ENCODE assay signal across 19 cellular contexts in genomic region chr11:5367461-5368074, GRCh38. TPM values are rescaled to one million over a fixed set of nuclear protein-coding genes. Genes with fewer than 3 reads are reported as not detected.
DNase-seq lines count a peak whose midpoint lies in the region; ATAC-seq, FAIRE-seq and TF ChIP-seq lines count a peak whose summit lies in the region.
"Had no signal": no experiment of that assay in that cellular context is flagged by ENCODE, and none has a peak within 500 bp of the region (broad histone marks: within the 10 kb centered on the region; RNA-seq: fewer than 3 reads in every experiment).

No MANE protein-coding gene starts in this region.

- no peak overlapping the region for H3K27ac ChIP-seq in A549
- peak overlapping the region in 1 of 2 experiments; percentile 73; a peak in 2 of 4 replicates for H3K27ac ChIP-seq in SK-N-SH (ENCODE audit: low read depth in 2 of 2, low read length in 1 of 2)
- no peak overlapping the region for H3K27ac ChIP-seq in suprapubic skin
- H3K27ac ChIP-seq: parathyroid adenoma, vagina had no signal

- TF ChIP-seq CTCF in A549 (IDR thresholded peaks at IDR 0.05) (no peak), HFFc6 (IDR thresholded peaks at IDR 0.05) (no peak), SK-N-SH (IDR thresholded peaks at IDR 0.05) (no peak), fibroblast of the aortic adventitia (IDR thresholded peaks at IDR 0.05; ENCODE audit: insufficient read depth, low read length) (no peak), suprapubic skin (IDR thresholded peaks at IDR 0.05) (no peak)

- H3K9me2 ChIP-seq in SK-N-SH, result no peaks in the 10 kb centered on the region

- peaks cover 27% of the 10 kb centered on the region for H3F3A ChIP-seq in SK-N-SH (replicated peaks; ENCODE audit: insufficient read depth)

- peaks cover 4% of the 10 kb centered on the region for H3K9me3 Mint-ChIP-seq in HFFc6
- H3K9me3 Mint-ChIP-seq: activated CD4-positive, alpha-beta memory T cell treated with anti-CD3 and anti-CD28 coated beads for 36 hours had no signal

- peaks cover 72% of the 10 kb centered on the region for H3K4me1 Mint-ChIP-seq in HFFc6 (ENCODE audit: low read depth)

- H3K4me2 ChIP-seq in A549, result no peak overlapping the region
- peak overlapping the region; percentile 57; the same call in 1 of the 2 replicates for H3K4me2 ChIP-seq in SK-N-SH

- H3K27ac Mint-ChIP-seq in HFFc6, result peak overlapping the region; percentile 84
- H3K27ac Mint-ChIP-seq: activated CD4-positive, alpha-beta memory T cell treated with anti-CD3 and anti-CD28 coated beads for 36 hours had no signal

- no peaks in the 10 kb centered on the region for H3K27me3 ChIP-seq in SK-N-SH (ENCODE audit: insufficient read depth)
- H3K27me3 ChIP-seq in suprapubic skin, result no peaks in the 10 kb centered on the region
- H3K27me3 ChIP-seq: vagina had no signal

- no peak overlapping the region for H3K9ac ChIP-seq in SK-N-SH
- H3K9ac ChIP-seq: parathyroid adenoma had no signal

- no peak overlapping the region for H3K4me3 ChIP-seq in A549
- H3K4me3 ChIP-seq in SK-N-SH (ENCODE audit: low read depth in 2 of 2, low read length in 1 of 2), result peak overlapping the region in 1 of 2 experiments; percentile 8; a peak in 1 of 4 replicates
- H3K4me3 ChIP-seq in fibroblast of the aortic adventitia (ENCODE audit: low read depth, low read length), result no peak overlapping the region
- H3K4me3 ChIP-seq in suprapubic skin, result no peak overlapping the region
- H3K4me3 ChIP-seq: vagina had no signal

- H3K9me3 ChIP-seq in A549 (no peaks in the 10 kb centered on the region), SK-N-SH (no peaks in the 10 kb centered on the region), suprapubic skin (no peaks in the 10 kb centered on the region)
- H3K9me3 ChIP-seq: vagina had no signal

- TF ChIP-seq RAD21 in A549 (conservative IDR thresholded peaks at IDR 0.05 in 1 of 2, IDR thresholded peaks at IDR 0.05 in 1 of 2), result no peak
- TF ChIP-seq RAD21 in SK-N-SH (IDR thresholded peaks at IDR 0.05; ENCODE audit: low read length), result no peak

- 56% methylated on average over 2 of the region's 2 CpGs for WGBS in A549 (ENCODE audit: missing lambda C conversion rate)
- WGBS in SK-N-SH (ENCODE audit: low lambda C conversion rate), result 9% methylated on average over 2 of the region's 2 CpGs
- 48% methylated on average over 2 of the region's 2 CpGs for WGBS in suprapubic skin

- H3K4me3 Mint-ChIP-seq in HFFc6, result peak overlapping the region; percentile 12; the same call in 1 of the 2 replicates
- H3K4me3 Mint-ChIP-seq: activated CD4-positive, alpha-beta memory T cell treated with anti-CD3 and anti-CD28 coated beads for 36 hours had no signal

- H3K4me1 ChIP-seq in A549 (no peaks in the 10 kb centered on the region), SK-N-SH (ENCODE audit: control insufficient read depth in 1 of 2, insufficient read depth in 2 of 2, low read depth in 1 of 2, low read length in 1 of 2) (peaks cover 0 to 15% of the 10 kb centered on the region in 2 experiments; a peak in 1 of 4 replicates), suprapubic skin (no peaks in the 10 kb centered on the region)
- H3K4me1 ChIP-seq: parathyroid adenoma, vagina had no signal

- no peaks in the 10 kb centered on the region for H3K79me2 ChIP-seq in SK-N-SH (ENCODE audit: insufficient read depth)
- H3K79me2 ChIP-seq: parathyroid adenoma had no signal

- H4K20me1 ChIP-seq in SK-N-SH (ENCODE audit: insufficient read depth), result no peaks in the 10 kb centered on the region

- CTCF ChIA-PET in A549 (lab: Yijun Ruan, JAX) (interaction anchor here (1.3 kb wide), 1 partner anchor 242 kb away, joined by 3 read pairs; no protein-coding TSS in a partner anchor), SK-N-SH (lab: Yijun Ruan, JAX) (no interaction called here)

- FAIRE-seq in A549 (lab: Jason Lieb, UNC), result no peak
- FAIRE-seq: bronchial epithelial cell had no signal

- DNase-seq in A549 (ENCODE audit: low read depth in 1 of 2, low spot score in 1 of 2) (no peak), HFFc6 (peak; percentile 79), SK-N-SH (no peak), fibroblast of the aortic adventitia (ENCODE audit: low read depth) (peak; percentile 97), suprapubic skin (ENCODE audit: low spot score in 2 of 2) (no peak), SHP77 treated with DMSO at 0.1 percent for 48 hours (lab: John Stamatoyannopoulos, UW) (no peak)
- DNase-seq: activated CD4-positive, alpha-beta memory T cell treated with anti-CD3 and anti-CD28 coated beads for 36 hours; activated effector memory CD4-positive, alpha-beta T cell treated with Interleukin-2 at 50 U/mL for 16 hours; DMS53; midbrain; NCI-H1417 treated with DMSO at 0.1 percent for 48 hours; NCI-H446 treated with DMSO at 0.1 percent for 48 hours; stimulated activated CD4-positive, alpha-beta T cell treated with anti-CD3 and anti-CD28 coated beads, Interleukin-1b, Interleukin-23, amount 100 ng/mL, for 48 hours had no signal

- no peaks in the 10 kb centered on the region for H3K27me3 Mint-ChIP-seq in HFFc6 (ENCODE audit: insufficient read depth)

- no peaks in the 10 kb centered on the region for H3K36me3 ChIP-seq in SK-N-SH (replicated peaks in 1 of 2; ENCODE audit: control insufficient read depth in 1 of 2, insufficient read depth in 2 of 2, low read length in 1 of 2)
- H3K36me3 ChIP-seq in suprapubic skin, result no peaks in the 10 kb centered on the region
- H3K36me3 ChIP-seq: vagina had no signal

- no peak overlapping the region for H2AFZ ChIP-seq in SK-N-SH (ENCODE audit: low read depth)
- H2AFZ ChIP-seq: parathyroid adenoma had no signal

- TF ChIP-seq POLR2A in A549 (IDR thresholded peaks at IDR 0.05; ENCODE audit: low read length) (no peak), suprapubic skin (IDR thresholded peaks at IDR 0.05) (no peak)

- no peak for TF ChIP-seq EP300 in A549 (IDR thresholded peaks at IDR 0.05)
- peak in 1 of 2 experiments; percentile 50; a peak in 2 of 4 replicates for TF ChIP-seq EP300 in SK-N-SH (IDR thresholded peaks at IDR 0.05; ENCODE audit: borderline replicate concordance in 1 of 2, low read depth in 1 of 2, low read length in 1 of 2)
- TF ChIP-seq EP300 in suprapubic skin (IDR thresholded peaks at IDR 0.05), result no peak

- peaks cover 10% of the 10 kb centered on the region; the same call in 1 of the 2 replicates for H3K36me3 Mint-ChIP-seq in HFFc6 (ENCODE audit: low read depth)
- H3K36me3 Mint-ChIP-seq: activated CD4-positive, alpha-beta memory T cell treated with anti-CD3 and anti-CD28 coated beads for 36 hours had no signal

- no peak for ATAC-seq in A549
- ATAC-seq in GM18502 (IDR thresholded peaks at IDR 0.05; ENCODE audit: poor library complexity, unreplicated experiment), result no peak
- ATAC-seq in HG02678 (IDR thresholded peaks at IDR 0.05; ENCODE audit: unreplicated experiment), result no peak
- ATAC-seq: Panc1 had no signal

- POLR2A ChIA-PET in A549 (lab: Yijun Ruan, JAX), result no interaction called here
- POLR2A ChIA-PET in SK-N-SH (lab: Yijun Ruan, JAX), result no interaction called here

RNA-seq across cellular contexts. Expression of gene OR51M1, which starts 16.0 kb away (rescaled TPM):
- not detected in 2 replicates for polyA plus RNA-seq in A549 (2011; rRNA removed)
- polyA plus RNA-seq in A549 (2012; cell fraction: cytosol; rRNA removed), result not detected in 2 replicates
- not detected in 2 replicates for polyA plus RNA-seq in A549 (2012; cell fraction: nucleus; rRNA removed)
- not detected in 3 replicates for polyA plus RNA-seq in A549 (2017; fragmentation: RNase III; extraction: RNeasy Plus Mini Kit Qiagen cat#74134 plus additional on column Dnase treatment)
- not detected in 2 replicates for polyA minus RNA-seq in A549 (2011; rRNA and poly(A)+ RNA removed)
- under 1 TPM in 1 of 6 experiments, not detected in 5; 0.09 TPM for total RNA-seq in HFFc6 (2021; fragmentation: NEBNext Ultra II Directional; extraction: Animal tissue kit (Norgen Biotek cat#: 25700))
- not detected in 2 replicates for polyA plus RNA-seq in SK-N-SH (2012; rRNA removed)
- polyA plus RNA-seq in SK-N-SH (2012; cell fraction: cytosol; rRNA removed), result not detected in 2 replicates
- not detected in 2 replicates for polyA plus RNA-seq in SK-N-SH (2012; cell fraction: nucleus; rRNA removed)
- under 0.01 TPM in 1 of 2 replicates, not detected in the other for total RNA-seq in fibroblast of the aortic adventitia (ENCODE audit: low replicate concordance)
- total RNA-seq in suprapubic skin, result not detected
- total RNA-seq: activated CD4-positive, alpha-beta memory T cell treated with anti-CD3 and anti-CD28 coated beads for 36 hours; bronchial epithelial cell; vagina had no signal

RNA-seq across cellular contexts. Expression of gene OR51B6, which starts 16.3 kb away (rescaled TPM):
- polyA plus RNA-seq in A549 (2011; rRNA removed) (not detected in 2 replicates), A549 (2017; fragmentation: RNase III; extraction: RNeasy Plus Mini Kit Qiagen cat#74134 plus additional on column Dnase treatment) (not detected in 3 replicates), SK-N-SH (2012; rRNA removed) (not detected in 2 replicates)
- polyA plus RNA-seq in A549 (2012; cell fraction: cytosol; rRNA removed), result not detected in 2 replicates
- not detected in 2 replicates for polyA plus RNA-seq in A549 (2012; cell fraction: nucleus; rRNA removed)
- not detected in 2 replicates for polyA minus RNA-seq in A549 (2011; rRNA and poly(A)+ RNA removed)
- total RNA-seq in HFFc6 (2021; fragmentation: NEBNext Ultra II Directional; extraction: Animal tissue kit (Norgen Biotek cat#: 25700)), result not detected
- polyA plus RNA-seq in SK-N-SH (2012; cell fraction: cytosol; rRNA removed), result not detected in 2 replicates
- polyA plus RNA-seq in SK-N-SH (2012; cell fraction: nucleus; rRNA removed), result not detected in 2 replicates
- total RNA-seq in fibroblast of the aortic adventitia (ENCODE audit: low replicate concordance) (not detected in 2 replicates), suprapubic skin (not detected)
- total RNA-seq: activated CD4-positive, alpha-beta memory T cell treated with anti-CD3 and anti-CD28 coated beads for 36 hours; bronchial epithelial cell; vagina had no signal

RNA-seq across cellular contexts. Expression of gene OR51B5, which starts 24.2 kb away (rescaled TPM):
- 0.09 and 0.19 TPM in 2 replicates for polyA plus RNA-seq in A549 (2011; rRNA removed)
- polyA plus RNA-seq in A549 (2012; cell fraction: cytosol; rRNA removed), result 0.07 and 0.08 TPM in 2 replicates
- 0.05 TPM in 1 of 2 replicates, not detected in the other for polyA plus RNA-seq in A549 (2012; cell fraction: nucleus; rRNA removed)
- 0.06 to 0.10 TPM in 2 of 3 replicates, not detected in the other for polyA plus RNA-seq in A549 (2017; fragmentation: RNase III; extraction: RNeasy Plus Mini Kit Qiagen cat#74134 plus additional on column Dnase treatment)
- 0.29 and 0.54 TPM in 2 replicates for polyA minus RNA-seq in A549 (2011; rRNA and poly(A)+ RNA removed)
- total RNA-seq in HFFc6 (2021; fragmentation: NEBNext Ultra II Directional; extraction: Animal tissue kit (Norgen Biotek cat#: 25700)), result under 1 TPM in 4 of 6 experiments, not detected in 2; 0.30 to 0.53 (median 0.42) TPM
- polyA plus RNA-seq in SK-N-SH (2012; rRNA removed), result 0.15 and 0.29 TPM in 2 replicates
- polyA plus RNA-seq in SK-N-SH (2012; cell fraction: cytosol; rRNA removed), result 0.20 and 0.24 TPM in 2 replicates
- polyA plus RNA-seq in SK-N-SH (2012; cell fraction: nucleus; rRNA removed), result 0.53 and 0.57 TPM in 2 replicates
- not detected in 2 replicates for total RNA-seq in fibroblast of the aortic adventitia (ENCODE audit: low replicate concordance)
- total RNA-seq in suprapubic skin, result not detected
- total RNA-seq: activated CD4-positive, alpha-beta memory T cell treated with anti-CD3 and anti-CD28 coated beads for 36 hours; bronchial epithelial cell had no signal

RNA-seq across cellular contexts. Expression of gene OR51B2, which starts 43.5 kb away (rescaled TPM):
- polyA plus RNA-seq in A549 (2011; rRNA removed) (not detected in 2 replicates), A549 (2017; fragmentation: RNase III; extraction: RNeasy Plus Mini Kit Qiagen cat#74134 plus additional on column Dnase treatment) (not detected in 3 replicates), SK-N-SH (2012; rRNA removed) (not detected in 2 replicates)
- polyA plus RNA-seq in A549 (2012; cell fraction: cytosol; rRNA removed), result not detected in 2 replicates
- polyA plus RNA-seq in A549 (2012; cell fraction: nucleus; rRNA removed), result not detected in 2 replicates
- polyA minus RNA-seq in A549 (2011; rRNA and poly(A)+ RNA removed), result not detected in 2 replicates
- not detected for total RNA-seq in HFFc6 (2021; fragmentation: NEBNext Ultra II Directional; extraction: Animal tissue kit (Norgen Biotek cat#: 25700))
- not detected in 2 replicates for polyA plus RNA-seq in SK-N-SH (2012; cell fraction: cytosol; rRNA removed)
- 0.08 TPM in 1 of 2 replicates, not detected in the other for polyA plus RNA-seq in SK-N-SH (2012; cell fraction: nucleus; rRNA removed)
- total RNA-seq in fibroblast of the aortic adventitia (ENCODE audit: low replicate concordance) (not detected in 2 replicates), suprapubic skin (not detected)
- total RNA-seq: activated CD4-positive, alpha-beta memory T cell treated with anti-CD3 and anti-CD28 coated beads for 36 hours; bronchial epithelial cell; vagina had no signal

RNA-seq across cellular contexts. Expression of gene OR51Q1, which starts 54.3 kb away (rescaled TPM):
- not detected in 2 replicates for polyA plus RNA-seq in A549 (2011; rRNA removed)
- polyA plus RNA-seq in A549 (2012; cell fraction: cytosol; rRNA removed), result not detected in 2 replicates
- polyA plus RNA-seq in A549 (2012; cell fraction: nucleus; rRNA removed), result not detected in 2 replicates
- not detected in 3 replicates for polyA plus RNA-seq in A549 (2017; fragmentation: RNase III; extraction: RNeasy Plus Mini Kit Qiagen cat#74134 plus additional on column Dnase treatment)
- not detected in 2 replicates for polyA minus RNA-seq in A549 (2011; rRNA and poly(A)+ RNA removed)
- not detected for total RNA-seq in HFFc6 (2021; fragmentation: NEBNext Ultra II Directional; extraction: Animal tissue kit (Norgen Biotek cat#: 25700))
- polyA plus RNA-seq in SK-N-SH (2012; rRNA removed), result not detected in 2 replicates
- polyA plus RNA-seq in SK-N-SH (2012; cell fraction: cytosol; rRNA removed), result not detected in 2 replicates
- polyA plus RNA-seq in SK-N-SH (2012; cell fraction: nucleus; rRNA removed), result not detected in 2 replicates
- not detected in 2 replicates for total RNA-seq in fibroblast of the aortic adventitia (ENCODE audit: low replicate concordance)
- not detected for total RNA-seq in suprapubic skin
- total RNA-seq: activated CD4-positive, alpha-beta memory T cell treated with anti-CD3 and anti-CD28 coated beads for 36 hours; bronchial epithelial cell; vagina had no signal

Comparison
In these comparisons a context has a peak if more than half of its experiments do, and no peak if none do; other contexts are left out.
1. DNase-seq: peak in HFFc6 (single experiment) and fibroblast of the aortic adventitia (single experiment); none in A549 (0 of 2), SK-N-SH (single experiment), suprapubic skin (0 of 2) and SHP77 treated with DMSO at 0.1 percent for 48 hours (single experiment).
2. Of the 12 proteins assayed by ChIP-seq in both A549 and SK-N-SH: peak only in A549: none; only in SK-N-SH: FOSL2, MAX and PBX3; in both: none; in neither: 8; mixed calls (peak in some experiments, not most) for 1.